11 cellular contexts compared by ENCODE assay signal in genomic region chr12:12449533-12450025, GRCh38.
DNase-seq lines count a peak whose midpoint lies in the region; ATAC-seq, FAIRE-seq and TF ChIP-seq lines count a peak whose summit lies in the region.
"Had no signal": no experiment of that assay in that cellular context is flagged by ENCODE, and none has a peak within 500 bp of the region (broad histone marks: within the 10 kb centered on the region; RNA-seq: fewer than 3 reads in every experiment).

No MANE protein-coding gene starts in this region.

- H3K4me3 Mint-ChIP-seq in CD8-positive, alpha-beta T cell: no peak overlapping the region

- H3K27me3 ChIP-seq in spleen (replicated peaks in 1 of 7): no peaks in the 10 kb centered on the region
- no peaks in the 10 kb centered on the region for H3K27me3 ChIP-seq in CD8-positive, alpha-beta T cell (ENCODE audit: insufficient read depth, low read length)

- H3K4me3 ChIP-seq in spleen: no peak overlapping the region
- H3K4me3 ChIP-seq in CD8-positive, alpha-beta T cell (ENCODE audit: low read depth, low read length): no peak overlapping the region

- FAIRE-seq in urothelium cell line (lab: Jason Lieb, UNC): no peak

- no peaks in the 10 kb centered on the region for H3K27me3 Mint-ChIP-seq in CD8-positive, alpha-beta T cell (ENCODE audit: low read depth)

- CTCF ChIA-PET in CD8-positive, alpha-beta T cell (lab: Charles Lee): interaction anchor here (1.5 kb wide), 1 partner anchor 72 kb away, joined by 3 read pairs; no protein-coding TSS in a partner anchor

- 56 to 87% (median 79%) methylated on average over 13 of the region's 13 CpGs for WGBS in spleen, 5 donors

- no peak for TF ChIP-seq POLR2A in spleen (IDR thresholded peaks at IDR 0.05)

- POLR2A ChIA-PET in CD8-positive, alpha-beta T cell (lab: Charles Lee): interaction anchor here (0.9 kb wide), 1 partner anchor 17 kb away, joined by 3 read pairs; no protein-coding TSS in a partner anchor

- H3K27ac ChIP-seq in spleen: peak overlapping the region in 3 of 8 donors; percentile 19 to 72 (median 35)
- no peak overlapping the region for H3K27ac ChIP-seq in CD8-positive, alpha-beta T cell (ENCODE audit: low read depth, low read length)

- DNase-seq in HT-29 (ENCODE audit: low spot score): peak; percentile 82
- peak; percentile 50 for DNase-seq in NCI-H774 (lab: John Stamatoyannopoulos, UW)
- peak; percentile 46 to 60 for DNase-seq in dermis microvascular lymphatic vessel endothelial cell (ENCODE audit: low read depth in 2 of 2)
- DNase-seq in sciatic nerve (ENCODE audit: low spot score): no peak
- DNase-seq in spleen: no peak
- no peak for DNase-seq in CD8-positive, alpha-beta T cell
- DNase-seq in urothelium cell line (ENCODE audit: low spot score): no peak
- DNase-seq: activated gamma-delta T cell treated with Interleukin-2 at 50 U/mL for 16 hours, cortex of kidney, DMS79 had no signal

- no peaks in the 10 kb centered on the region for H3K9me3 Mint-ChIP-seq in CD8-positive, alpha-beta T cell

- no peak overlapping the region for H3K27ac Mint-ChIP-seq in CD8-positive, alpha-beta T cell

- H3K36me3 ChIP-seq in spleen: no peaks in the 10 kb centered on the region
- H3K36me3 ChIP-seq in CD8-positive, alpha-beta T cell (ENCODE audit: insufficient read depth, low read length): no peaks in the 10 kb centered on the region

- ATAC-seq in sciatic nerve (peak; percentile 60), GM21786 (IDR thresholded peaks at IDR 0.05; ENCODE audit: unreplicated experiment) (no peak)
- ATAC-seq in CD8-positive, alpha-beta T cell: no peak

- peaks cover 0 to 43% (median 4%) of the 10 kb centered on the region in 6 donors for H3K4me1 ChIP-seq in spleen
- no peaks in the 10 kb centered on the region for H3K4me1 ChIP-seq in CD8-positive, alpha-beta T cell (ENCODE audit: insufficient read depth, low read length)

- H3K4me1 Mint-ChIP-seq in CD8-positive, alpha-beta T cell (ENCODE audit: low read depth): peaks cover 18% of the 10 kb centered on the region

- no peak for TF ChIP-seq CTCF in spleen (IDR thresholded peaks at IDR 0.05 in 8 of 11, conservative IDR thresholded peaks at IDR 0.05 in 3 of 11)
- TF ChIP-seq CTCF in CD8-positive, alpha-beta T cell (IDR thresholded peaks at IDR 0.05): no peak

- intact Hi-C loops in sciatic nerve (cut with DNase I): no loop called here
- intact Hi-C loops in spleen (cut with DNase I; ENCODE audit: low total_unique reads): no loop called here
- intact Hi-C loops in CD8-positive, alpha-beta T cell (cut with DNase I, micrococcal nuclease): no loop called here

- peaks cover 15% of the 10 kb centered on the region for H3K36me3 Mint-ChIP-seq in CD8-positive, alpha-beta T cell

- H3K9me3 ChIP-seq in spleen: no peaks in the 10 kb centered on the region
- no peaks in the 10 kb centered on the region for H3K9me3 ChIP-seq in CD8-positive, alpha-beta T cell (ENCODE audit: low read length)

Comparison
In these comparisons a context has a peak if more than half of its experiments do, and no peak if none do; other contexts are left out.
1. DNase-seq: peak in HT-29 (single experiment), NCI-H774 (single experiment) and dermis microvascular lymphatic vessel endothelial cell (2 of 2); none in sciatic nerve (single experiment), spleen (single experiment), CD8-positive, alpha-beta T cell (0 of 7) and urothelium cell line (single experiment).